ENCODE assay signal across 7 cellular contexts in the genomic region with DNA sequence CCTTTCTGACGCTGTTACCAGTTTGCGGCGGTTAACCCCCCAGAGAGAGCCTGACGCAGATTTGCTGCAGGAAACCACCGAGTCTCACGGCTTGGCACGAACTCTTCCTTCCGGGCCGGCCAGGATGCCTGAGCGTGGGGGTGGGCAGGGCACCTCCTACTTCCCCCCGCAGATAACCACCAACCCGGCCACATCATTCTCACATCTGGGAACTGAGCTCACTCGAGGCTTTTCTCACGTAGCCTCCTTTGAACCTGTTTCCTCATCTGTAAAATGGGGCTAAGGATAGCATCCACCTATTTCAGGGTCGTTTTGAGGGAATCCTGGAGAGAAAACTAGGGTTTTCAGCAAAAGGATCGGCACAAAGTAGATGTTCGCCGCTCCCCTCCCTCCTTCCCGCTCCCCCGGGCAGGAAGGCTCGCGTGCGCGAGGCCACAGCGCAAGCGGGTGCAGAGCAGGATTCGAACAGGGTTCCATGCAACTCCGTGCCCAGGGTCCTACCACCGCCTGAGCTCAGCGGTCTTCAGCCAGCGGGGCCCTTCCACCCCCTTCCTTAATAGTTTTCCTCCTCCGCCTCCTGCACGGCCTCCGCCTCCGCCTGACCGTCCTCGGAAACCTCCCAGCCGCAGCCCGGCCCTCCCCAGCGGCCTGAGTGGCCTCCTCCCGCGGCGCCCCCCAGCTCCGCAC. TPM values are rescaled to one million over a fixed set of nuclear protein-coding genes. Genes with fewer than 3 reads are reported as not detected.
DNase-seq lines count a peak whose midpoint lies in the region; ATAC-seq lines count a peak whose summit lies in the region.

No MANE protein-coding gene starts in this region.

- intact Hi-C loops in Right ventricle myocardium inferior (cut with DNase I), result loop anchor here (2.0 kb wide), 1 partner anchor 23 kb away; no protein-coding TSS in a partner anchor
- intact Hi-C loops in posterior vena cava (cut with DNase I), result no loop called here

- peak overlapping the region; percentile 60 for H3K4me3 ChIP-seq in SJCRH30

- ATAC-seq in GM18873 (IDR thresholded peaks at IDR 0.05; ENCODE audit: low FRiP score, unreplicated experiment), result peak; percentile 52
- ATAC-seq in HG03097 (IDR thresholded peaks at IDR 0.05; ENCODE audit: low FRiP score, unreplicated experiment), result peak; percentile 55
- ATAC-seq in Right ventricle myocardium inferior, result peak; percentile 73

- DNase-seq in SJCRH30 (no peak), Right ventricle myocardium inferior (ENCODE audit: missing footprints) (peak; percentile 94), posterior vena cava (ENCODE audit: low spot score) (peak; percentile 98), ureter (ENCODE audit: low spot score) (peak; percentile 92)
- DNase-seq in activated naive CD4-positive, alpha-beta T cell treated with Interleukin-2 at 50 U/mL for 16 hours, result peak; percentile 96

- H3K27ac ChIP-seq in SJCRH30, result no peak overlapping the region; the same call in 1 of the 2 replicates

- no peaks in the 10 kb centered on the region for H3K27me3 ChIP-seq in SJCRH30

- H3K4me1 ChIP-seq in SJCRH30, result peaks cover 6% of the 10 kb centered on the region; the same call in 1 of the 2 replicates

- H3K36me3 ChIP-seq in SJCRH30, result no peaks in the 10 kb centered on the region

- H3K9me3 ChIP-seq in SJCRH30 (replicated peaks), result no peaks in the 10 kb centered on the region

RNA-seq across cellular contexts. Expression of a gene that starts 23.7 kb away (rescaled TPM):
- total RNA-seq in SJCRH30 (2014; rRNA removed; shearing (Covaris generic)), result 84.5 and 94.2 TPM in 2 replicates
- 71.4 TPM for total RNA-seq in Right ventricle myocardium inferior
- total RNA-seq in posterior vena cava, result 100 to 1,000 TPM; 208 to 244 TPM
- total RNA-seq in ureter, result 525 TPM

RNA-seq across cellular contexts. Expression of a gene that starts 57.3 kb away (rescaled TPM):
- 20.8 and 22.3 TPM in 2 replicates for total RNA-seq in SJCRH30 (2014; rRNA removed; shearing (Covaris generic))
- total RNA-seq in Right ventricle myocardium inferior (25.6 TPM), posterior vena cava (10 to 100 TPM; 25.3 to 26.4 TPM), ureter (44.9 TPM)

Comparison
In these comparisons a context has a peak if more than half of its experiments do, and no peak if none do; other contexts are left out.
1. DNase-seq: peak in activated naive CD4-positive, alpha-beta T cell treated with Interleukin-2 at 50 U/mL for 16 hours (single experiment), Right ventricle myocardium inferior (single experiment), posterior vena cava (single experiment) and ureter (single experiment); none in SJCRH30 (0 of 2).
2. Peak in every context shown above with its lines, with median percentiles within 50 percentile points of each other: ATAC-seq.